ENCODE assay signal across 1 cellular context in the genomic region with DNA sequence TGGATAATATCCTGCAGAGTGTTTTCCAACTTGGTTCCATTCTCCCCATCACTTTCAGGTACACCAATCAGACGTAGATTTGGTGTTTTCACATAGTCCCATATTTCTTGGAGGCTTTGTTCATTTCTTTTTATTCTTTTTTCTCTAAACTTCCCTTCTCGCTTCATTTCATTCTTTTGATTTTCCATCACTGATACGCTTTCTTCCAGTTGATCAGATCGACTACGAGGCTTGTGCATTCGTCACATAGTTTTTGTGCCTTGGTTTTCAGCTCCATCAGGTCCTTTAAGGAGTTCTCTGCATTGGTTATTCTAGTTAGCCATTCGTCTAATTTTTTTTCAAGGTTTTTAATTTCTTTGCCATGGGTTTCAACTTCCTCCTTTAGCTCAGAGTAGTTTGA.
A peak's percentile ranks its signal among the peaks of the same experiment; 100 is the strongest.
TF ChIP-seq lines count a peak whose summit lies in the region.

No MANE protein-coding gene starts in this region.

TF ChIP-seq in WTC11, 78 proteins besides CTCF, POLR2A, EP300 and RAD21 (continued from another document):
- TF ChIP-seq, protein P1, sequence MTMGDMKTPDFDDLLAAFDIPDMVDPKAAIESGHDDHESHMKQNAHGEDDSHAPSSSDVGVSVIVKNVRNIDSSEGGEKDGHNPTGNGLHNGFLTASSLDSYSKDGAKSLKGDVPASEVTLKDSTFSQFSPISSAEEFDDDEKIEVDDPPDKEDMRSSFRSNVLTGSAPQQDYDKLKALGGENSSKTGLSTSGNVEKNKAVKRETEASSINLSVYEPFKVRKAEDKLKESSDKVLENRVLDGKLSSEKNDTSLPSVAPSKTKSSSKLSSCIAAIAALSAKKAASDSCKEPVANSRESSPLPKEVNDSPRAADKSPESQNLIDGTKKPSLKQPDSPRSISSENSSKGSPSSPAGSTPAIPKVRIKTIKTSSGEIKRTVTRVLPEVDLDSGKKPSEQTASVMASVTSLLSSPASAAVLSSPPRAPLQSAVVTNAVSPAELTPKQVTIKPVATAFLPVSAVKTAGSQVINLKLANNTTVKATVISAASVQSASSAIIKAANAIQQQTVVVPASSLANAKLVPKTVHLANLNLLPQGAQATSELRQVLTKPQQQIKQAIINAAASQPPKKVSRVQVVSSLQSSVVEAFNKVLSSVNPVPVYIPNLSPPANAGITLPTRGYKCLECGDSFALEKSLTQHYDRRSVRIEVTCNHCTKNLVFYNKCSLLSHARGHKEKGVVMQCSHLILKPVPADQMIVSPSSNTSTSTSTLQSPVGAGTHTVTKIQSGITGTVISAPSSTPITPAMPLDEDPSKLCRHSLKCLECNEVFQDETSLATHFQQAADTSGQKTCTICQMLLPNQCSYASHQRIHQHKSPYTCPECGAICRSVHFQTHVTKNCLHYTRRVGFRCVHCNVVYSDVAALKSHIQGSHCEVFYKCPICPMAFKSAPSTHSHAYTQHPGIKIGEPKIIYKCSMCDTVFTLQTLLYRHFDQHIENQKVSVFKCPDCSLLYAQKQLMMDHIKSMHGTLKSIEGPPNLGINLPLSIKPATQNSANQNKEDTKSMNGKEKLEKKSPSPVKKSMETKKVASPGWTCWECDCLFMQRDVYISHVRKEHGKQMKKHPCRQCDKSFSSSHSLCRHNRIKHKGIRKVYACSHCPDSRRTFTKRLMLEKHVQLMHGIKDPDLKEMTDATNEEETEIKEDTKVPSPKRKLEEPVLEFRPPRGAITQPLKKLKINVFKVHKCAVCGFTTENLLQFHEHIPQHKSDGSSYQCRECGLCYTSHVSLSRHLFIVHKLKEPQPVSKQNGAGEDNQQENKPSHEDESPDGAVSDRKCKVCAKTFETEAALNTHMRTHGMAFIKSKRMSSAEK (CRISPR knock-in tag; IDR thresholded peaks at IDR 0.05; ENCODE audit: borderline replicate concordance) = peak; percentile 70; the same call in 1 of the 2 replicates
- 0 out of 2 replicates have a peak, but pooled peaks have one; percentile 42 for TF ChIP-seq NFATC4 (CRISPR knock-in tag; IDR thresholded peaks at IDR 0.05)
- TF ChIP-seq, protein P2, sequence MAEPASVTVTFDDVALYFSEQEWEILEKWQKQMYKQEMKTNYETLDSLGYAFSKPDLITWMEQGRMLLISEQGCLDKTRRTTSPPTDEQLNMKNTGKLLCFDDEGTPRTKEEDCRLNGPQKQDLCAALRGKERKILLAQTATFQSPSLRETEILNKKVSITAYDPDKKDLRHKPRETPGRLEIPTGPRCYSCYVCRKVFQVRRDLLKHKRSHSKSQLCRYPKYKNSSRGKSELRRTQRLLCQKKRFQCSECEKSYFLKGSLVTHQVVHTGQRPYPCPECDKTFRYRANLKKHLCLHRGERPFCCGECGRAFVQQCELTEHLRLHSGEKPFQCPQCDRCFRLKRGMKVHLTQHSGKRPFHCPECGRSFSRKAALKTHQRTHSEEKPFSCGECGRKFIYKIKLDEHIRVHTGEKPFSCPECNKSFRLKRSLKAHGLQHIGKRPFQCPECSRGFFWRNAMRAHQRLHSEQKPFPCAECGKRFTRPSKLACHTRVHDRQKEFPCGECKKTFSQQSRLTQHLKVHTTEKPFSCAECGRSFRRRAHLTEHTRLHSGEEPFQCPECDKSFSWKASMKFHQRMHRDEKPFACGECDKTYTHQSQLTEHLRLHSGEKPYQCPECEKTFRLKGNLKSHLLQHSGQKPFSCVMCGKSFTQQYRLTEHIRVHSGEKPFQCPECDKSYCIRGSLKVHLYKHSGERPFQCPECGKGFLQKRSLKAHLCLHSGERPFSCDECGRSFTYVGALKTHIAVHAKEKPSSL (CRISPR knock-in tag; conservative IDR thresholded peaks at IDR 0.05) = peak; percentile 87; the same call in 1 of the 2 replicates
